15 cellular contexts compared by ENCODE assay signal in genomic region chr21:42376338-42376982, GRCh38. TPM values are rescaled to one million over a fixed set of nuclear protein-coding genes. Genes with fewer than 3 reads are reported as not detected.
A peak's percentile ranks its signal among the peaks of the same experiment; 100 is the strongest.
DNase-seq lines count a peak whose midpoint lies in the region; ATAC-seq and TF ChIP-seq lines count a peak whose summit lies in the region.
"Had no signal": no experiment of that assay in that cellular context is flagged by ENCODE, and none has a peak within 500 bp of the region (broad histone marks: within the 10 kb centered on the region; RNA-seq: fewer than 3 reads in every experiment).

No MANE protein-coding gene starts in this region.

- H3K27me3 ChIP-seq in Peyer's patch (no peaks in the 10 kb centered on the region), psoas muscle (ENCODE audit: insufficient read depth in 3 of 3, low read length in 2 of 3) (peaks cover 0 to 28% (median 7%) of the 10 kb centered on the region in 3 donors)

- TF ChIP-seq CTCF in Peyer's patch (IDR thresholded peaks at IDR 0.05) (peak in 1 of 6 experiments; percentile 21), psoas muscle (IDR thresholded peaks at IDR 0.05) (peak; percentile 44)

- H3K4me3 ChIP-seq in Peyer's patch, result peak overlapping the region in 1 of 4 donors; percentile 26
- no peak overlapping the region for H3K4me3 ChIP-seq in psoas muscle

- no peak for TF ChIP-seq POLR2A in Peyer's patch (IDR thresholded peaks at IDR 0.05)
- no peak for TF ChIP-seq POLR2A in erythroblast (IDR thresholded peaks at IDR 0.05; ENCODE audit: low read length)

- peak overlapping the region in 2 of 4 donors; percentile 67 to 78 for H3K27ac ChIP-seq in Peyer's patch
- H3K27ac ChIP-seq in psoas muscle, result no peak overlapping the region

- 69 to 80% (median 71%) methylated on average over 32 of the region's 32 CpGs for WGBS in psoas muscle, 3 donors

- H3K9me3 ChIP-seq in Peyer's patch, result peaks cover 0 to 2% (median 0%) of the 10 kb centered on the region in 4 donors
- H3K9me3 ChIP-seq in psoas muscle, result no peaks in the 10 kb centered on the region

- peak; percentile 38 for DNase-seq in DMS53 (lab: John Stamatoyannopoulos, UW)
- no peak for DNase-seq in DMS53 treated with DMSO at 0.1 percent for 48 hours (lab: John Stamatoyannopoulos, UW; ENCODE audit: unreplicated experiment)
- peak in 2 of 3 donors; percentile 54 to 74 for DNase-seq in Peyer's patch
- DNase-seq in erythroblast (lab: John Stamatoyannopoulos, UW), result peak; percentile 43 to 61
- no peak for DNase-seq in psoas muscle
- DNase-seq in glomerular visceral epithelial cell (ENCODE audit: extremely low spot score), result no peak
- DNase-seq: activated effector memory CD4-positive, alpha-beta T cell treated with Interleukin-2 at 50 U/mL for 16 hours; CD4-positive, alpha-beta T cell; SIG-M5; substantia nigra had no signal

- no peaks in the 10 kb centered on the region for H3K36me3 ChIP-seq in Peyer's patch
- no peaks in the 10 kb centered on the region for H3K36me3 ChIP-seq in psoas muscle (ENCODE audit: insufficient read depth in 1 of 2, low read depth in 1 of 2)

- H3K4me1 ChIP-seq in Peyer's patch (peaks cover 0 to 8% (median 0%) of the 10 kb centered on the region in 4 donors), psoas muscle (no peaks in the 10 kb centered on the region)

- intact Hi-C loops in psoas muscle (cut with DNase I), result no loop called here

- ATAC-seq in psoas muscle (no peak), HG03571 (IDR thresholded peaks at IDR 0.05; ENCODE audit: unreplicated experiment) (no peak), HG02610 (IDR thresholded peaks at IDR 0.05; ENCODE audit: unreplicated experiment) (no peak)

RNA-seq across cellular contexts. Expression of gene TFF1, which starts 10.1 kb away (rescaled TPM):
- total RNA-seq in Peyer's patch (100 to 1,000 TPM in 2 of 4 donors, 10 to 100 TPM in 1, not detected in 1; 32.4 to 136 (median 103) TPM), psoas muscle (not detected)
- under 1 TPM in 1 of 3 donors, not detected in 2; 0.16 TPM for polyA plus RNA-seq in psoas muscle
- total RNA-seq: A172; astrocyte; CD4-positive, alpha-beta T cell; pulmonary artery endothelial cell had no signal

RNA-seq across cellular contexts. Expression of gene TMPRSS3, which starts 19.4 kb away (rescaled TPM):
- 1 to 10 TPM in 1 of 4 donors, under 1 TPM in 1, not detected in 2; 0.54 to 2.5 TPM for total RNA-seq in Peyer's patch
- total RNA-seq in psoas muscle, result under 1 TPM in 1 of 4 donors, not detected in 3; 0.25 TPM
- polyA plus RNA-seq in psoas muscle, result not detected
- total RNA-seq: astrocyte, pulmonary artery endothelial cell had no signal

RNA-seq across cellular contexts. Expression of gene TFF2, which starts 25.7 kb away (rescaled TPM):
- 1 to 10 TPM in 1 of 4 donors, not detected in 3; 6.7 TPM for total RNA-seq in Peyer's patch
- not detected for total RNA-seq in psoas muscle
- polyA plus RNA-seq in psoas muscle, result not detected
- total RNA-seq: A172; astrocyte; CD4-positive, alpha-beta T cell; pulmonary artery endothelial cell had no signal

RNA-seq across cellular contexts. Expression of gene UBASH3A, which starts 27.2 kb away (rescaled TPM):
- total RNA-seq in Peyer's patch (10 to 100 TPM in 1 of 4 donors, 1 to 10 TPM in 3; 3.9 to 14.0 (median 5.3) TPM), psoas muscle (under 1 TPM in 1 of 4 donors, not detected in 3; 0.21 TPM)
- under 1 TPM in 1 of 3 donors, not detected in 2; 0.06 TPM for polyA plus RNA-seq in psoas muscle
- total RNA-seq: A172, astrocyte, pulmonary artery endothelial cell had no signal

Comparison
In these comparisons a context has a peak if more than half of its experiments do, and no peak if none do; other contexts are left out.
1. DNase-seq: peak in DMS53 (single experiment), Peyer's patch (2 of 3) and erythroblast (2 of 2); none in DMS53 treated with DMSO at 0.1 percent for 48 hours (single experiment), psoas muscle (0 of 2) and glomerular visceral epithelial cell (single experiment).
2. RNA of gene TFF1, which starts 10.1 kb away (total RNA-seq): 32.4 to 136 TPM in Peyer's patch; not detected in psoas muscle; every median in the first group is over 4 times any median in the second.